In the genomic region with DNA sequence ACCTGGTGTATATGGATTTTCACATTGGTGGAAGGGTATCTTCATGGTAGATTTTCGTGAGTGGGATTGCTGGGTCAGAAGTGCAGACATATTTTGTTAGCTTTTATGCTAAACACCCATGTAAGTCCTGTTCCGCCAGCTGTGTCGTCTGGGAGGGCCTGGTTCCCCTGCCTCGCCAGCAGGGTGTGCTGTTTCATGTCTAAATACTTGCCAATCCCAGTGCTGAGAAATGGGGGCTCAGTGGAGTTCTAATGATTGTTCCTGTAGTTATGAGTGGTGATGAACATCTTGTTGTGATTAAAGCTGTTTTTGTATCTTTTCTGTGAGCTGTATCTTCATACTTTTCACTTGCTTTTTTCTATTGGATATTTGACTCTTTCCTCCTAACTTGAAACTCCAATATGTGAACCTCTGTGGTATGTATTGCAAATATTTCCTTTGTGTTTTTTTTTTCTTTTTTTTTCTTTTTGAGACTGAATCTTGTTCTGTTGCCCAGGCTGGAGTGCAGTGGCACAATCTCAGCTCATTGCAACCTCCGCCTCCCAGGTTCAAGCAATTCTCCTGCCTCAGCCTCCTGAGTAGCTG, we compare ENCODE assay signal across 8 cellular contexts. TPM values are rescaled to one million over a fixed set of nuclear protein-coding genes. Genes with fewer than 3 reads are reported as not detected.
DNase-seq lines count a peak whose midpoint lies in the region; ATAC-seq and TF ChIP-seq lines count a peak whose summit lies in the region.

No MANE protein-coding gene starts in this region.

- intact Hi-C loops in spleen (cut with DNase I; ENCODE audit: low total_unique reads) = no loop called here

- ATAC-seq in foreskin keratinocyte = peak; percentile 53
- ATAC-seq in GM21717 (IDR thresholded peaks at IDR 0.05; ENCODE audit: unreplicated experiment) = no peak
- no peak for ATAC-seq in HG02885 (IDR thresholded peaks at IDR 0.05; ENCODE audit: poor library complexity, unreplicated experiment)

- H3K4me3 ChIP-seq in GM12865 (ENCODE audit: low read depth, low read length) = no peak overlapping the region
- H3K4me3 ChIP-seq in MG63 = no peak overlapping the region
- no peak overlapping the region for H3K4me3 ChIP-seq in spleen

- no peaks in the 10 kb centered on the region for H3K36me3 ChIP-seq in MG63
- peaks cover 0 to 41% (median 2%) of the 10 kb centered on the region in 6 donors for H3K36me3 ChIP-seq in spleen

- no peak for TF ChIP-seq POLR2A in spleen (IDR thresholded peaks at IDR 0.05)

- H3K9me3 ChIP-seq in MG63 (no peaks in the 10 kb centered on the region), spleen (no peaks in the 10 kb centered on the region)

- H3K4me1 ChIP-seq in foreskin keratinocyte (peaks cover 5% of the 10 kb centered on the region), spleen (peaks cover 0 to 25% (median 11%) of the 10 kb centered on the region in 6 donors)

- H3K27me3 ChIP-seq in MG63 (no peaks in the 10 kb centered on the region), foreskin keratinocyte (no peaks in the 10 kb centered on the region), spleen (replicated peaks in 1 of 7) (no peaks in the 10 kb centered on the region)

- TF ChIP-seq CTCF in GM12865 (IDR thresholded peaks at IDR 0.05; ENCODE audit: insufficient read depth, low read depth, low read length, missing control alignments) (peak; percentile 64), foreskin keratinocyte (conservative IDR thresholded peaks at IDR 0.05) (peak; percentile 86), spleen (IDR thresholded peaks at IDR 0.05 in 8 of 11, conservative IDR thresholded peaks at IDR 0.05 in 3 of 11) (peak in 10 of 11 experiments; percentile 24 to 76 (median 61))

- 62 to 78% (median 71%) methylated on average over 5 of the region's 5 CpGs for WGBS in spleen, 5 donors

- DNase-seq in GM12865 (ENCODE audit: low read depth) = peak; percentile 54
- DNase-seq in MG63 = peak; percentile 12
- DNase-seq in activated CD8-positive, alpha-beta memory T cell treated with anti-CD3 and anti-CD28 coated beads for 24 hours = peak; percentile 68
- peak in 1 of 2 donors; percentile 45 for DNase-seq in foreskin keratinocyte
- DNase-seq in spleen = no peak
- no peak for DNase-seq in 8988T

- H3K27ac ChIP-seq in foreskin keratinocyte = no peak overlapping the region
- H3K27ac ChIP-seq in spleen = no peak overlapping the region

RNA-seq across cellular contexts. Expression of gene KDM4B, which starts 32.7 kb away (rescaled TPM):
- 10.3 and 23.5 TPM in 2 replicates for total RNA-seq in MG63 (2014; rRNA removed; shearing (Covaris generic); ENCODE audit: low replicate concordance)
- total RNA-seq in foreskin keratinocyte (7.2 and 7.3 TPM in 2 replicates), spleen (10 to 100 TPM; 37.9 to 80.5 (median 56.6) TPM)
- polyA plus RNA-seq in foreskin keratinocyte (3.1 TPM in 2 replicates), spleen (10 to 100 TPM; 18.3 to 31.8 (median 22.7) TPM)

Comparison
In these comparisons a context has a peak if more than half of its experiments do, and no peak if none do; other contexts are left out.
1. DNase-seq: peak in GM12865 (single experiment), MG63 (single experiment) and activated CD8-positive, alpha-beta memory T cell treated with anti-CD3 and anti-CD28 coated beads for 24 hours (single experiment); none in spleen (single experiment) and 8988T (single experiment).
2. Peak in every context shown above with its lines, with median percentiles within 50 percentile points of each other: CTCF ChIP-seq.